ENCODE assay signal across 11 cellular contexts in genomic region chr6:129882510-129883023, GRCh38. TPM values are rescaled to one million over a fixed set of nuclear protein-coding genes. Genes with fewer than 3 reads are reported as not detected.
DNase-seq lines count a peak whose midpoint lies in the region; ATAC-seq lines count a peak whose summit lies in the region.
"Had no signal": no experiment of that assay in that cellular context is flagged by ENCODE, and none has a peak within 500 bp of the region (broad histone marks: within the 10 kb centered on the region; RNA-seq: fewer than 3 reads in every experiment).

No MANE protein-coding gene starts in this region.

- H4K91ac ChIP-seq in neuronal stem cell (ENCODE audit: low read depth, low read length, poor library complexity): no peak overlapping the region

- H2BK15ac ChIP-seq in neuronal stem cell (ENCODE audit: low read length): no peak overlapping the region

- no peaks in the 10 kb centered on the region for H3K4me1 ChIP-seq in neuronal stem cell (ENCODE audit: control insufficient read depth in 2 of 2, insufficient read depth in 1 of 2, low read depth in 1 of 2, low read length in 2 of 2)

- H3K9me3 ChIP-seq in neuronal stem cell (replicated peaks in 1 of 2; ENCODE audit: control insufficient read depth in 2 of 2, insufficient read depth in 1 of 2, low read depth in 1 of 2, low read length in 2 of 2): no peaks in the 10 kb centered on the region

- peak overlapping the region; percentile 8 for H3K27ac Mint-ChIP-seq in activated T-cell treated with anti-CD3 and anti-CD28 coated beads, Interleukin-2, amount 50 U/mL, for 72 hours
- peak overlapping the region; percentile 44 for H3K27ac Mint-ChIP-seq in stimulated activated naive B cell treated with anti-CD40 and anti-IgM and Interleukin-4, amounts not matched to agents 10 μg/mL and 1 μg/mL and 100 μg/mL, for 72 hours

- no peak overlapping the region for H2BK5ac ChIP-seq in neuronal stem cell (ENCODE audit: low read length)

- H3K27me3 Mint-ChIP-seq in activated T-cell treated with anti-CD3 and anti-CD28 coated beads, Interleukin-2, amount 50 U/mL, for 72 hours (ENCODE audit: low read depth): no peaks in the 10 kb centered on the region
- no peaks in the 10 kb centered on the region for H3K27me3 Mint-ChIP-seq in stimulated activated naive B cell treated with anti-CD40 and anti-IgM and Interleukin-4, amounts not matched to agents 10 μg/mL and 1 μg/mL and 100 μg/mL, for 72 hours

- H2BK12ac ChIP-seq in neuronal stem cell (ENCODE audit: low read length): no peak overlapping the region

- no peak overlapping the region for H3K4me3 ChIP-seq in neuronal stem cell (ENCODE audit: low read length in 2 of 2)

- no peaks in the 10 kb centered on the region for H3K79me1 ChIP-seq in neuronal stem cell (ENCODE audit: low read depth, low read length)

- no peak overlapping the region for H2AK5ac ChIP-seq in neuronal stem cell (ENCODE audit: low read depth, low read length)

- no peak overlapping the region for H2AFZ ChIP-seq in neuronal stem cell (ENCODE audit: low read length)

- H3K27me3 ChIP-seq in neuronal stem cell (ENCODE audit: control insufficient read depth in 3 of 3, insufficient read depth in 3 of 3, low read depth in 1 of 3, low read length in 3 of 3): no peaks in the 10 kb centered on the region

- H3K18ac ChIP-seq in neuronal stem cell (ENCODE audit: low read length): no peak overlapping the region

- no peak for ATAC-seq in activated T-cell treated with anti-CD3 and anti-CD28 coated beads, Interleukin-2, amount 50 U/mL, for 72 hours (replicated peaks in 1 of 2)
- peak; percentile 92 for ATAC-seq in HG02623 (IDR thresholded peaks at IDR 0.05; ENCODE audit: unreplicated experiment)
- ATAC-seq in HG03521 (IDR thresholded peaks at IDR 0.05; ENCODE audit: unreplicated experiment): peak; percentile 90
- peak; percentile 93 for ATAC-seq in stimulated activated naive B cell treated with anti-CD40 and anti-IgM and Interleukin-4, amounts not matched to agents 10 μg/mL and 1 μg/mL and 100 μg/mL, for 72 hours (replicated peaks)

- no peaks in the 10 kb centered on the region for H3K36me3 ChIP-seq in neuronal stem cell (replicated peaks in 1 of 2; ENCODE audit: control insufficient read depth in 2 of 2, insufficient read depth in 2 of 2, low read length in 2 of 2)

- no peak overlapping the region for H4K8ac ChIP-seq in neuronal stem cell (ENCODE audit: low read depth, low read length)

- peak overlapping the region; percentile 18 to 28 for H3K4me3 Mint-ChIP-seq in activated T-cell treated with anti-CD3 and anti-CD28 coated beads, Interleukin-2, amount 50 U/mL, for 72 hours
- peak overlapping the region; percentile 33 to 41 for H3K4me3 Mint-ChIP-seq in stimulated activated naive B cell treated with anti-CD40 and anti-IgM and Interleukin-4, amounts not matched to agents 10 μg/mL and 1 μg/mL and 100 μg/mL, for 72 hours
- H3K4me3 Mint-ChIP-seq: neural crest cell had no signal

- peaks cover 6 to 10% of the 10 kb centered on the region in 2 donors for H3K36me3 Mint-ChIP-seq in activated T-cell treated with anti-CD3 and anti-CD28 coated beads, Interleukin-2, amount 50 U/mL, for 72 hours (ENCODE audit: insufficient read depth in 2 of 2)
- peaks cover 6 to 14% of the 10 kb centered on the region in 2 donors for H3K36me3 Mint-ChIP-seq in stimulated activated naive B cell treated with anti-CD40 and anti-IgM and Interleukin-4, amounts not matched to agents 10 μg/mL and 1 μg/mL and 100 μg/mL, for 72 hours

- peaks cover 0 to 4% of the 10 kb centered on the region in 2 donors for H3K9me3 Mint-ChIP-seq in activated T-cell treated with anti-CD3 and anti-CD28 coated beads, Interleukin-2, amount 50 U/mL, for 72 hours
- H3K9me3 Mint-ChIP-seq in stimulated activated naive B cell treated with anti-CD40 and anti-IgM and Interleukin-4, amounts not matched to agents 10 μg/mL and 1 μg/mL and 100 μg/mL, for 72 hours: peaks cover 5 to 10% of the 10 kb centered on the region in 2 donors

- H3K4me2 ChIP-seq in neuronal stem cell (ENCODE audit: insufficient read depth, low read length, poor library complexity, severe bottlenecking): no peak overlapping the region

- no peak overlapping the region for H3K23ac ChIP-seq in neuronal stem cell (ENCODE audit: low read depth, low read length, poor library complexity)

- no peak overlapping the region for H3K9ac ChIP-seq in neuronal stem cell (ENCODE audit: low read depth, low read length, poor library complexity)

- no peak for DNase-seq in activated T-cell treated with anti-CD3 and anti-CD28 coated beads, Interleukin-2, amount 50 U/mL, for 72 hours
- DNase-seq in activated T-cell treated with anti-CD3 and anti-CD28 coated beads, Interleukin-2, amount 50 U/mL, for 1 hour: no peak
- peak; percentile 53 for DNase-seq in stimulated activated naive B cell treated with anti-CD40 and anti-IgM and Interleukin-4, amounts not matched to agents 10 μg/mL and 1 μg/mL and 100 μg/mL, for 72 hours
- no peak for DNase-seq in neuronal stem cell (ENCODE audit: low spot score)
- DNase-seq in activated naive CD4-positive, alpha-beta T cell treated with anti-CD3 and anti-CD28 coated beads, Interleukin-2, amount 50 U/mL, for 16 hours: no peak
- no peak for DNase-seq in NCI-H345 (lab: John Stamatoyannopoulos, UW)

- H3K4ac ChIP-seq in neuronal stem cell (ENCODE audit: low read length): no peak overlapping the region

- H3K14ac ChIP-seq in neuronal stem cell (ENCODE audit: low read length): no peak overlapping the region

- peaks cover 10% of the 10 kb centered on the region for H3K4me1 Mint-ChIP-seq in activated T-cell treated with anti-CD3 and anti-CD28 coated beads, Interleukin-2, amount 50 U/mL, for 72 hours (ENCODE audit: low read depth)
- peaks cover 15 to 26% of the 10 kb centered on the region in 2 donors for H3K4me1 Mint-ChIP-seq in stimulated activated naive B cell treated with anti-CD40 and anti-IgM and Interleukin-4, amounts not matched to agents 10 μg/mL and 1 μg/mL and 100 μg/mL, for 72 hours
- H3K4me1 Mint-ChIP-seq: neural crest cell had no signal

- no CpG with 5 or more reads among the region's 8 CpGs for WGBS in neuronal stem cell (ENCODE audit: extremely low coverage in 2 of 2, insufficient read length in 2 of 2, insufficient replicate concordance in 1 of 2), 2 donors

- no peak overlapping the region for H3K27ac ChIP-seq in neuronal stem cell (replicated peaks; ENCODE audit: low read length)
- H3K27ac ChIP-seq: RWPE1 had no signal

- H2BK120ac ChIP-seq in neuronal stem cell (ENCODE audit: low read depth, low read length): no peak overlapping the region

RNA-seq across cellular contexts. Expression of gene TMEM244, which starts 21.5 kb away (rescaled TPM):
- total RNA-seq in activated T-cell treated with anti-CD3 and anti-CD28 coated beads, Interleukin-2, amount 50 U/mL, for 72 hours: not detected
- not detected for polyA plus RNA-seq in neuronal stem cell (2013, experiment 1 of 2)
- not detected for polyA plus RNA-seq in neuronal stem cell (2013, experiment 2 of 2)
- total RNA-seq: neural crest cell had no signal
- polyA plus RNA-seq: AG04450 had no signal

Comparison
In these comparisons a context has a peak if more than half of its experiments do, and no peak if none do; other contexts are left out.
1. ATAC-seq: peak in HG02623 (single experiment), HG03521 (single experiment) and stimulated activated naive B cell treated with anti-CD40 and anti-IgM and Interleukin-4, amounts not matched to agents 10 μg/mL and 1 μg/mL and 100 μg/mL, for 72 hours (2 of 2); none in activated T-cell treated with anti-CD3 and anti-CD28 coated beads, Interleukin-2, amount 50 U/mL, for 72 hours (0 of 2).